9 cellular contexts compared by ENCODE assay signal in genomic region chr5:148972958-148973357, GRCh38.
DNase-seq lines count a peak whose midpoint lies in the region; ATAC-seq, FAIRE-seq and TF ChIP-seq lines count a peak whose summit lies in the region.
"Had no signal": no experiment of that assay in that cellular context is flagged by ENCODE, and none has a peak within 500 bp of the region (broad histone marks: within the 10 kb centered on the region; RNA-seq: fewer than 3 reads in every experiment).

No MANE protein-coding gene starts in this region.

- DNase-seq in HTR-8/SVneo (ENCODE audit: insufficient read length, low spot score) (peak; percentile 60), chondrocyte (ENCODE audit: low spot score) (no peak), right lobe of liver (no peak), NCI-H2196 (lab: John Stamatoyannopoulos, UW; ENCODE audit: unreplicated experiment) (no peak), NCI-H1417 treated with DMSO at 0.1 percent for 48 hours (lab: John Stamatoyannopoulos, UW) (no peak), NCI-H2107 (lab: John Stamatoyannopoulos, UW) (no peak)
- DNase-seq in activated T-cell treated with anti-CD3 and anti-CD28 coated beads, Interleukin-2, amount 50 U/mL, for 72 hours, result no peak
- DNase-seq: activated CD4-positive, alpha-beta T cell treated with anti-CD3 and anti-CD28 coated beads for 1 hour; effector CD8-positive, alpha-beta T cell had no signal

- H3K4me3 Mint-ChIP-seq in chondrocyte (ENCODE audit: unreplicated experiment), result no peak overlapping the region
- H3K4me3 Mint-ChIP-seq in activated T-cell treated with anti-CD3 and anti-CD28 coated beads, Interleukin-2, amount 50 U/mL, for 72 hours, result no peak overlapping the region

- no peaks in the 10 kb centered on the region for H3K9me3 Mint-ChIP-seq in chondrocyte (ENCODE audit: low read depth)
- no peaks in the 10 kb centered on the region for H3K9me3 Mint-ChIP-seq in activated T-cell treated with anti-CD3 and anti-CD28 coated beads, Interleukin-2, amount 50 U/mL, for 72 hours

- H3K27ac Mint-ChIP-seq in chondrocyte (ENCODE audit: unreplicated experiment), result peak overlapping the region; percentile 88
- no peak overlapping the region for H3K27ac Mint-ChIP-seq in activated T-cell treated with anti-CD3 and anti-CD28 coated beads, Interleukin-2, amount 50 U/mL, for 72 hours

- 50% methylated on average over 6 of the region's 6 CpGs for WGBS in right lobe of liver (ENCODE audit: insufficient coverage, low coverage, low lambda C conversion rate, missing lambda C conversion rate)

- TF ChIP-seq CTCF in chondrocyte (IDR thresholded peaks at IDR 0.05) (peak; percentile 28), right lobe of liver (IDR thresholded peaks at IDR 0.05) (no peak)

- no peak overlapping the region for H3K4me3 ChIP-seq in right lobe of liver

- H3K27me3 ChIP-seq in right lobe of liver, result no peaks in the 10 kb centered on the region

- no peak overlapping the region for H3K27ac ChIP-seq in right lobe of liver

- no peak for TF ChIP-seq POLR2A in right lobe of liver (IDR thresholded peaks at IDR 0.05)

- no peaks in the 10 kb centered on the region for H3K9me3 ChIP-seq in right lobe of liver

- no peak for FAIRE-seq in HTR-8/SVneo (lab: Jason Lieb, UNC)

- no peaks in the 10 kb centered on the region for H3K36me3 Mint-ChIP-seq in chondrocyte (ENCODE audit: low read depth)
- H3K36me3 Mint-ChIP-seq in activated T-cell treated with anti-CD3 and anti-CD28 coated beads, Interleukin-2, amount 50 U/mL, for 72 hours (ENCODE audit: insufficient read depth in 2 of 2), result no peaks in the 10 kb centered on the region

- H3K4me1 ChIP-seq in right lobe of liver, result peaks cover 0 to 10% (median 4%) of the 10 kb centered on the region in 4 donors

- peaks cover 88% of the 10 kb centered on the region for H3K4me1 Mint-ChIP-seq in chondrocyte (ENCODE audit: low read depth)
- no peaks in the 10 kb centered on the region for H3K4me1 Mint-ChIP-seq in activated T-cell treated with anti-CD3 and anti-CD28 coated beads, Interleukin-2, amount 50 U/mL, for 72 hours (ENCODE audit: low read depth)

- no peaks in the 10 kb centered on the region for H3K27me3 Mint-ChIP-seq in chondrocyte (ENCODE audit: low read depth)
- peaks cover 7% of the 10 kb centered on the region for H3K27me3 Mint-ChIP-seq in activated T-cell treated with anti-CD3 and anti-CD28 coated beads, Interleukin-2, amount 50 U/mL, for 72 hours (ENCODE audit: low read depth)

- peak; percentile 21 to 75 (median 64) for ATAC-seq in right lobe of liver
- ATAC-seq in activated T-cell treated with anti-CD3 and anti-CD28 coated beads, Interleukin-2, amount 50 U/mL, for 72 hours (replicated peaks in 1 of 2), result no peak

- no peaks in the 10 kb centered on the region for H3K36me3 ChIP-seq in right lobe of liver

- intact Hi-C loops in right lobe of liver (cut with DNase I), result no loop called here

Comparison
In these comparisons a context has a peak if more than half of its experiments do, and no peak if none do; other contexts are left out.
1. ATAC-seq: peak in right lobe of liver (4 of 4); none in activated T-cell treated with anti-CD3 and anti-CD28 coated beads, Interleukin-2, amount 50 U/mL, for 72 hours (0 of 2).